10 cellular contexts compared by ENCODE assay signal in genomic region chr15:31080618-31081017, GRCh38. TPM values are rescaled to one million over a fixed set of nuclear protein-coding genes. Genes with fewer than 3 reads are reported as not detected.
A peak's percentile ranks its signal among the peaks of the same experiment; 100 is the strongest.
DNase-seq lines count a peak whose midpoint lies in the region; ATAC-seq and FAIRE-seq lines count a peak whose summit lies in the region.
"Had no signal": no experiment of that assay in that cellular context is flagged by ENCODE, and none has a peak within 500 bp of the region (broad histone marks: within the 10 kb centered on the region; RNA-seq: fewer than 3 reads in every experiment).

No MANE protein-coding gene starts in this region.

- 16 to 39% (median 29%) methylated on average over 20 to 26 of the region's 26 CpGs for WGBS in small intestine, 3 donors

- FAIRE-seq in small intestine (lab: Jason Lieb, UNC), result no peak

- peaks cover 0 to 3% of the 10 kb centered on the region in 2 donors for H3K4me1 ChIP-seq in small intestine (ENCODE audit: control insufficient read depth in 2 of 2, insufficient read depth in 1 of 2, low read depth in 1 of 2, low read length in 1 of 2)

- no peaks in the 10 kb centered on the region for H3K9me3 ChIP-seq in small intestine (ENCODE audit: control insufficient read depth, low read depth)
- H3K9me3 ChIP-seq: SJSA1 had no signal

- DNase-seq in Right ventricle myocardium inferior (ENCODE audit: missing footprints), result peak; percentile 81
- no peak for DNase-seq in cardiac septum (ENCODE audit: low spot score)
- no peak for DNase-seq in activated T-helper 2 cell treated with anti-CD3 and anti-CD28 coated beads, Interferon-gamma antibody, Interleukin-2, Interleukin-4, amounts not matched to agents 10 μg/mL and 5 μg/mL and 100 μg/mL, durations not matched to agents 14 hours and 24 hours and 36 hours (ENCODE audit: low spot score)
- DNase-seq in left ventricle myocardium superior, result peak; percentile 76
- DNase-seq in small intestine, result peak; percentile 37
- no peak for DNase-seq in effector CD4-positive, alpha-beta T cell
- no peak for DNase-seq in NCI-H2081 treated with DMSO at 0.1 percent for 48 hours (lab: John Stamatoyannopoulos, UW)

- intact Hi-C loops in Right ventricle myocardium inferior (cut with DNase I) (no loop called here), cardiac septum (cut with DNase I) (no loop called here), left ventricle myocardium superior (cut with micrococcal nuclease) (loop anchor here (10.0 kb wide), 1 partner anchor 46 kb away; no protein-coding TSS in a partner anchor)
- intact Hi-C loops in activated T-helper 2 cell treated with anti-CD3 and anti-CD28 coated beads, Interferon-gamma antibody, Interleukin-2, Interleukin-4, amounts not matched to agents 10 μg/mL and 5 μg/mL and 100 μg/mL, durations not matched to agents 14 hours and 24 hours and 36 hours (cut with micrococcal nuclease), result no loop called here

- H3K36me3 ChIP-seq in small intestine (ENCODE audit: control insufficient read depth in 2 of 2, insufficient read depth in 2 of 2, low read length in 2 of 2), result no peaks in the 10 kb centered on the region
- H3K36me3 ChIP-seq: SJSA1 had no signal

- no peaks in the 10 kb centered on the region for H3K9me3 Mint-ChIP-seq in activated T-helper 2 cell treated with anti-CD3 and anti-CD28 coated beads, Interferon-gamma antibody, Interleukin-2, Interleukin-4, amounts not matched to agents 10 μg/mL and 5 μg/mL and 100 μg/mL, durations not matched to agents 14 hours and 24 hours and 36 hours

- no peaks in the 10 kb centered on the region for H3K27me3 ChIP-seq in small intestine (ENCODE audit: control insufficient read depth in 2 of 2, insufficient read depth in 2 of 2, low read length in 2 of 2)
- H3K27me3 ChIP-seq: SJSA1 had no signal

- H3K36me3 Mint-ChIP-seq in activated T-helper 2 cell treated with anti-CD3 and anti-CD28 coated beads, Interferon-gamma antibody, Interleukin-2, Interleukin-4, amounts not matched to agents 10 μg/mL and 5 μg/mL and 100 μg/mL, durations not matched to agents 14 hours and 24 hours and 36 hours (ENCODE audit: low read depth), result no peaks in the 10 kb centered on the region
- H3K36me3 Mint-ChIP-seq: CD4-positive, CD25-positive, alpha-beta regulatory T cell had no signal

- H3K4me3 Mint-ChIP-seq in activated T-helper 2 cell treated with anti-CD3 and anti-CD28 coated beads, Interferon-gamma antibody, Interleukin-2, Interleukin-4, amounts not matched to agents 10 μg/mL and 5 μg/mL and 100 μg/mL, durations not matched to agents 14 hours and 24 hours and 36 hours (ENCODE audit: low read depth), result peak overlapping the region; percentile 40

- no peak overlapping the region for H3K27ac Mint-ChIP-seq in activated T-helper 2 cell treated with anti-CD3 and anti-CD28 coated beads, Interferon-gamma antibody, Interleukin-2, Interleukin-4, amounts not matched to agents 10 μg/mL and 5 μg/mL and 100 μg/mL, durations not matched to agents 14 hours and 24 hours and 36 hours
- H3K27ac Mint-ChIP-seq: CD4-positive, CD25-positive, alpha-beta regulatory T cell had no signal

- H3K27ac ChIP-seq in small intestine (ENCODE audit: low read depth in 1 of 2, low read length in 1 of 2), result no peak overlapping the region
- H3K27ac ChIP-seq: SJSA1 had no signal

- no peak overlapping the region for H3K4me3 ChIP-seq in small intestine (ENCODE audit: low read depth in 1 of 2, low read length in 2 of 2)
- H3K4me3 ChIP-seq: SJSA1 had no signal

- no peaks in the 10 kb centered on the region for H3K4me1 Mint-ChIP-seq in activated T-helper 2 cell treated with anti-CD3 and anti-CD28 coated beads, Interferon-gamma antibody, Interleukin-2, Interleukin-4, amounts not matched to agents 10 μg/mL and 5 μg/mL and 100 μg/mL, durations not matched to agents 14 hours and 24 hours and 36 hours (ENCODE audit: low read depth)

- ATAC-seq in Right ventricle myocardium inferior, result peak; percentile 89
- peak; percentile 93 for ATAC-seq in left ventricle myocardium superior
- no peak for ATAC-seq in HG03571 (IDR thresholded peaks at IDR 0.05; ENCODE audit: unreplicated experiment)

- H3K27me3 Mint-ChIP-seq in activated T-helper 2 cell treated with anti-CD3 and anti-CD28 coated beads, Interferon-gamma antibody, Interleukin-2, Interleukin-4, amounts not matched to agents 10 μg/mL and 5 μg/mL and 100 μg/mL, durations not matched to agents 14 hours and 24 hours and 36 hours (ENCODE audit: low read depth), result peaks cover 28% of the 10 kb centered on the region

RNA-seq across cellular contexts. Expression of gene TRPM1, which starts 20.9 kb away (rescaled TPM):
- total RNA-seq in Right ventricle myocardium inferior (not detected), cardiac septum (not detected), left ventricle myocardium superior (not detected)
- total RNA-seq in activated T-helper 2 cell treated with anti-CD3 and anti-CD28 coated beads, Interferon-gamma antibody, Interleukin-2, Interleukin-4, amounts not matched to agents 10 μg/mL and 5 μg/mL and 100 μg/mL, durations not matched to agents 14 hours and 24 hours and 36 hours, result not detected in 2 replicates
- under 1 TPM in 1 of 3 donors, not detected in 2; under 0.01 TPM for polyA plus RNA-seq in small intestine
- total RNA-seq: CD4-positive, CD25-positive, alpha-beta regulatory T cell had no signal
- polyA plus RNA-seq: CD4-positive, CD25-positive, alpha-beta regulatory T cell had no signal

Comparison
In these comparisons a context has a peak if more than half of its experiments do, and no peak if none do; other contexts are left out.
1. DNase-seq: peak in Right ventricle myocardium inferior (single experiment), left ventricle myocardium superior (single experiment) and small intestine (single experiment); none in cardiac septum (single experiment), activated T-helper 2 cell treated with anti-CD3 and anti-CD28 coated beads, Interferon-gamma antibody, Interleukin-2, Interleukin-4, amounts not matched to agents 10 μg/mL and 5 μg/mL and 100 μg/mL, durations not matched to agents 14 hours and 24 hours and 36 hours (single experiment), effector CD4-positive, alpha-beta T cell (single experiment) and NCI-H2081 treated with DMSO at 0.1 percent for 48 hours (single experiment).